ENCODE assay signal across 22 cellular contexts in genomic region chr11:129251067-129251466, GRCh38. TPM values are rescaled to one million over a fixed set of nuclear protein-coding genes. Genes with fewer than 3 reads are reported as not detected.
A peak's percentile ranks its signal among the peaks of the same experiment; 100 is the strongest.
DNase-seq lines count a peak whose midpoint lies in the region; ATAC-seq and TF ChIP-seq lines count a peak whose summit lies in the region.
"Had no signal": no experiment of that assay in that cellular context is flagged by ENCODE, and none has a peak within 500 bp of the region (broad histone marks: within the 10 kb centered on the region; RNA-seq: fewer than 3 reads in every experiment).

No MANE protein-coding gene starts in this region.

- no peaks in the 10 kb centered on the region for H3K36me3 ChIP-seq in osteoblast (ENCODE audit: insufficient read depth, low read length)
- H3K36me3 ChIP-seq: gastrocnemius medialis, thyroid gland had no signal

- no peak overlapping the region for H2AFZ ChIP-seq in osteoblast (ENCODE audit: low read length)

- no peaks in the 10 kb centered on the region for H3K27me3 ChIP-seq in osteoblast (ENCODE audit: insufficient read depth, low read length)
- H3K27me3 ChIP-seq: gastrocnemius medialis, thyroid gland had no signal

- no peak for ATAC-seq in HG02852 (IDR thresholded peaks at IDR 0.05; ENCODE audit: unreplicated experiment)
- ATAC-seq in HG03432 (IDR thresholded peaks at IDR 0.05; ENCODE audit: unreplicated experiment), result no peak
- ATAC-seq: gastrocnemius medialis; stimulated activated naive B cell treated with anti-CD40 and anti-IgM and Interleukin-4, amounts not matched to agents 10 μg/mL and 1 μg/mL and 100 μg/mL, for 72 hours had no signal

- no peaks in the 10 kb centered on the region for H3K9me3 ChIP-seq in osteoblast (ENCODE audit: low read depth, low read length)
- H3K9me3 ChIP-seq: gastrocnemius medialis, thyroid gland had no signal

- H3K27ac ChIP-seq in osteoblast (ENCODE audit: low read depth, low read length), result peak overlapping the region; percentile 37
- H3K27ac ChIP-seq: gastrocnemius medialis, thyroid gland had no signal

- TF ChIP-seq CTCF in osteoblast (IDR thresholded peaks at IDR 0.05; ENCODE audit: extremely low read depth, low read depth, low read length), result no peak

- no peak overlapping the region for H3K4me3 ChIP-seq in osteoblast (ENCODE audit: insufficient read depth, low read length)
- H3K4me3 ChIP-seq: gastrocnemius medialis, thyroid gland had no signal

- H3K4me2 ChIP-seq in osteoblast (ENCODE audit: insufficient read depth, low read length), result peak overlapping the region; percentile 60

- DNase-seq in H4 (ENCODE audit: low spot score), result peak; percentile 28
- peak; percentile 51 for DNase-seq in NCI-H226
- peak; percentile 16 for DNase-seq in dedifferentiated amniotic fluid mesenchymal stem cell (ENCODE audit: extremely low spot score)
- no peak for DNase-seq in osteoblast (ENCODE audit: insufficient read length, low spot score, missing footprints)
- no peak for DNase-seq in kidney tubule cell (ENCODE audit: low spot score)
- DNase-seq in activated gamma-delta T cell treated with Interleukin-2 at 50 U/mL for 16 hours, result no peak
- DNase-seq: activated CD4-positive, alpha-beta T cell treated with anti-CD3 and anti-CD28 coated beads, Interleukin-2, amount 10 ng/mL, durations not matched to agents 24 days and 14 days; activated CD8-positive, alpha-beta memory T cell treated with anti-CD3 and anti-CD28 coated beads, Interleukin-2, amount 50 U/mL, for 4 hours; activated gamma-delta T cell; aorta; C1 segment of cervical spinal cord; DMS53; gastrocnemius medialis; kidney glomerular epithelial cell; NCI-H2029; NCI-H446; nephron progenitor cell; stimulated activated naive B cell treated with anti-CD40 and anti-IgM and Interleukin-4, amounts not matched to agents 10 μg/mL and 1 μg/mL and 100 μg/mL, for 72 hours; SW 1271; thyroid gland had no signal

- H4K20me1 ChIP-seq in osteoblast (ENCODE audit: insufficient read depth, low read length), result no peaks in the 10 kb centered on the region

- peaks cover 44% of the 10 kb centered on the region for H3K4me1 ChIP-seq in osteoblast (ENCODE audit: insufficient read depth, low read length)
- H3K4me1 ChIP-seq: thyroid gland had no signal

- H3K79me2 ChIP-seq in osteoblast (ENCODE audit: insufficient read depth, low read length), result peaks cover 31% of the 10 kb centered on the region

RNA-seq across cellular contexts. Expression of gene ARHGAP32, which starts 58.9 kb away (rescaled TPM):
- total RNA-seq in H4 (2014; rRNA removed; shearing (Covaris generic)), result 4.8 and 5.1 TPM in 2 replicates
- 25.3 and 33.6 TPM in 2 replicates for total RNA-seq in osteoblast

Comparison
In these comparisons a context has a peak if more than half of its experiments do, and no peak if none do; other contexts are left out.
1. DNase-seq: peak in H4 (single experiment), NCI-H226 (single experiment) and dedifferentiated amniotic fluid mesenchymal stem cell (single experiment); none in osteoblast (single experiment), kidney tubule cell (single experiment) and activated gamma-delta T cell treated with Interleukin-2 at 50 U/mL for 16 hours (single experiment).